20 cellular contexts compared by ENCODE assay signal in the genomic region with DNA sequence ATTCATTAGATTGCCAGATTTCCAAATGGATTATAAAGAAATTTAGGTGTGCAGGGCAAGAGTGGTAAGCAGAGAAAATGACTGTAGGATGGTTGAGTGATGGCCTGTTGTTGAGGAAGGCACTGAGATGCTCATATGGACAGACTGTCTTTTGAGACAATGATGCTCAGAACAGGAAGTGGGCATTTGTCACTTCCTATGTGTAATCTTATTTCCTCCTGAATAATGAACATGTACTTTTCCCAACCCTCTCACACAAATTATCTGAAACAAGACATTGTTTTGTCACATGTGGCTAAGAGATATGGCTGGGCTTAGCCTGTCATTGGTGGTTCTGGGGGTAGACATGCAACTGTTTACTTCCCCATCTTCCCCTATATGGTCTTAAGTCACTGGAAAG.
"Had no signal": no experiment of that assay in that cellular context is flagged by ENCODE, and none has a peak within 500 bp of the region (broad histone marks: within the 10 kb centered on the region; RNA-seq: fewer than 3 reads in every experiment).

No MANE protein-coding gene starts in this region.

- H3K4me3 Mint-ChIP-seq: activated T-helper 17 cell treated with anti-CD3 and anti-CD28 coated beads, Interleukin-2, amount 50 U/mL, for 72 hours; central memory CD8-positive, alpha-beta T cell; neural crest cell had no signal

- DNase-seq: activated CD4-positive, alpha-beta T cell treated with anti-CD3 and anti-CD28 coated beads, Interleukin-2, amount 50 U/mL, for 4 hours; activated naive CD4-positive, alpha-beta T cell; anterior cingulate cortex; brain microvascular endothelial cell; colonic mucosa; erythroblast; kidney; mammary epithelial cell; stimulated activated CD4-positive, alpha-beta T cell treated with anti-CD3 and anti-CD28 coated beads, Interleukin-12 subunit alpha, Interleukin-12 subunit beta, amount 100 ng/mL, for 4 hours; stimulated activated CD4-positive, alpha-beta T cell treated with anti-CD3 and anti-CD28 coated beads, Interleukin-2, amount 100 ng/mL, for 24 hours; stimulated activated naive CD8-positive, alpha-beta T cell treated with anti-CD3 and anti-CD28 coated beads, Interleukin-15, Interleukin-2, amounts not matched to agents 100 U/mL and 50 U/mL, for 24 hours; substantia nigra; T1000; tibial artery had no signal

- H3K27me3 Mint-ChIP-seq: activated T-helper 17 cell treated with anti-CD3 and anti-CD28 coated beads, Interleukin-2, amount 50 U/mL, for 72 hours; central memory CD8-positive, alpha-beta T cell had no signal

- H3K27ac Mint-ChIP-seq: activated T-helper 17 cell treated with anti-CD3 and anti-CD28 coated beads, Interleukin-2, amount 50 U/mL, for 72 hours had no signal

- H3K27ac ChIP-seq: brain microvascular endothelial cell, colonic mucosa, prostate gland, right atrium auricular region, tibial artery had no signal

- H3K36me3 ChIP-seq: brain microvascular endothelial cell, colonic mucosa, prostate gland, right atrium auricular region, tibial artery had no signal

- H3K4me1 Mint-ChIP-seq: activated T-helper 17 cell treated with anti-CD3 and anti-CD28 coated beads, Interleukin-2, amount 50 U/mL, for 72 hours; central memory CD8-positive, alpha-beta T cell; neural crest cell had no signal

- H3K4me3 ChIP-seq: colonic mucosa, prostate gland, right atrium auricular region, tibial artery had no signal

- H3K9me3 ChIP-seq: colonic mucosa, prostate gland, right atrium auricular region, tibial artery had no signal

- H3K4me1 ChIP-seq: colonic mucosa, prostate gland, right atrium auricular region, tibial artery had no signal

- ATAC-seq: activated T-helper 17 cell treated with anti-CD3 and anti-CD28 coated beads, Interleukin-2, amount 50 U/mL, for 72 hours; left lobe of liver; stimulated activated naive CD8-positive, alpha-beta T cell treated with anti-CD3 and anti-CD28 coated beads, Interleukin-15, Interleukin-2, amounts not matched to agents 100 U/mL and 50 U/mL, for 24 hours had no signal

- H3K9me3 Mint-ChIP-seq: activated T-helper 17 cell treated with anti-CD3 and anti-CD28 coated beads, Interleukin-2, amount 50 U/mL, for 72 hours; central memory CD8-positive, alpha-beta T cell; neural crest cell had no signal
